9 cellular contexts compared by ENCODE assay signal in the genomic region with DNA sequence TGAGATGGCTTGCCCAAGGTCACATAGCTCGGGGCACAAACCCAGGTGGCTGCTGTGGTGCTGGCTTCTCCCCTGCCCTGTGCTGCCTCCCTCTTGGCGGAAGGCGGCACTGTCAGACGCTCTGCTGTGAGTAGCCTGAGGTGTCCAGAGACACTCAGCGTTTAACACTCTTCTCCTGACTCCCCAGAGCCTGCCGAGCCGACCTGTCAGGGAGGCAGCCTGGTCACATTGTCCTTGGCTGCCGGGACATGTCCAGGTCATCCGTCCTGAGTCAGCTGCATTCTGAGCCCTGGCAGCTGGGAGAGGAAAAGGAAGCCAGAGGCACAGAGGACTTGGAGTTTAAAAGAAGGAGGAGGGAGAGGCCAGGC.
A peak's percentile ranks its signal among the peaks of the same experiment; 100 is the strongest.
DNase-seq lines count a peak whose midpoint lies in the region; ATAC-seq, FAIRE-seq and TF ChIP-seq lines count a peak whose summit lies in the region.
"Had no signal": no experiment of that assay in that cellular context is flagged by ENCODE, and none has a peak within 500 bp of the region (broad histone marks: within the 10 kb centered on the region; RNA-seq: fewer than 3 reads in every experiment).

No MANE protein-coding gene starts in this region.

- H3K4me1 Mint-ChIP-seq in T-helper 2 cell treated with Interferon-gamma antibody and Interleukin-4, amounts not matched to agents 5 μg/mL and 100 μg/mL, for 36 hours (ENCODE audit: low read depth) = peaks cover 13% of the 10 kb centered on the region

- H3K27me3 Mint-ChIP-seq in T-helper 2 cell treated with Interferon-gamma antibody and Interleukin-4, amounts not matched to agents 5 μg/mL and 100 μg/mL, for 36 hours (ENCODE audit: low read depth) = no peaks in the 10 kb centered on the region

- TF ChIP-seq POLR2A in H54 (IDR thresholded peaks at IDR 0.05; ENCODE audit: low read depth, low read length) = no peak

- TF ChIP-seq CTCF in astrocyte of the spinal cord (IDR thresholded peaks at IDR 0.05; ENCODE audit: low read depth, low read length) (peak; percentile 25), GM10248 (IDR thresholded peaks at IDR 0.05; ENCODE audit: control extremely low read depth, extremely low read depth, low read depth, missing control alignments) (no peak)

- peak overlapping the region; percentile 36 for H3K27ac Mint-ChIP-seq in T-helper 2 cell treated with Interferon-gamma antibody and Interleukin-4, amounts not matched to agents 5 μg/mL and 100 μg/mL, for 36 hours

- ATAC-seq in GM18907 (IDR thresholded peaks at IDR 0.05; ENCODE audit: unreplicated experiment) (no peak), HG03097 (IDR thresholded peaks at IDR 0.05; ENCODE audit: low FRiP score, unreplicated experiment) (no peak)

- DNase-seq in T-helper 2 cell treated with Interferon-gamma antibody and Interleukin-4, amounts not matched to agents 5 μg/mL and 100 μg/mL, for 36 hours (ENCODE audit: low spot score) = no peak
- no peak for DNase-seq in T-helper 2 cell
- DNase-seq in astrocyte of the spinal cord (ENCODE audit: low read depth, low spot score) = no peak
- DNase-seq in iPS-NIHi7 (ENCODE audit: extremely low spot score) = peak; percentile 58
- no peak for DNase-seq in H54 (ENCODE audit: insufficient read length, low spot score)
- DNase-seq in GM10248 (ENCODE audit: extremely low spot score) = no peak
- DNase-seq: CD8-positive, alpha-beta memory T cell had no signal

- in situ Hi-C loops in astrocyte of the spinal cord (cut with HindIII; ENCODE audit: low sequenced_read_pairs) = no loop called here

- no peak overlapping the region for H3K4me3 ChIP-seq in astrocyte of the spinal cord (ENCODE audit: low read depth, low read length)

- H3K4me3 Mint-ChIP-seq in T-helper 2 cell treated with Interferon-gamma antibody and Interleukin-4, amounts not matched to agents 5 μg/mL and 100 μg/mL, for 36 hours = no peak overlapping the region

- no peaks in the 10 kb centered on the region for H3K9me3 Mint-ChIP-seq in T-helper 2 cell treated with Interferon-gamma antibody and Interleukin-4, amounts not matched to agents 5 μg/mL and 100 μg/mL, for 36 hours
- H3K9me3 Mint-ChIP-seq: CD8-positive, alpha-beta memory T cell had no signal

- H3K36me3 Mint-ChIP-seq in T-helper 2 cell treated with Interferon-gamma antibody and Interleukin-4, amounts not matched to agents 5 μg/mL and 100 μg/mL, for 36 hours (ENCODE audit: low read depth) = no peaks in the 10 kb centered on the region
- H3K36me3 Mint-ChIP-seq: CD8-positive, alpha-beta memory T cell had no signal

- no peak for FAIRE-seq in H54 (lab: Jason Lieb, UNC)

- CTCF ChIA-PET in GM10248 (lab: Yijun Ruan, JAX) = interaction anchor here (1.4 to 2.9 kb wide), 2 partner anchors 18 to 46 kb away, joined by 4 to 8 read pairs; no protein-coding TSS in a partner anchor

- POLR2A ChIA-PET in GM10248 (lab: Yijun Ruan, JAX) = no interaction called here
